Comparison of ENCODE assay signal across 19 cellular contexts in the genomic region with DNA sequence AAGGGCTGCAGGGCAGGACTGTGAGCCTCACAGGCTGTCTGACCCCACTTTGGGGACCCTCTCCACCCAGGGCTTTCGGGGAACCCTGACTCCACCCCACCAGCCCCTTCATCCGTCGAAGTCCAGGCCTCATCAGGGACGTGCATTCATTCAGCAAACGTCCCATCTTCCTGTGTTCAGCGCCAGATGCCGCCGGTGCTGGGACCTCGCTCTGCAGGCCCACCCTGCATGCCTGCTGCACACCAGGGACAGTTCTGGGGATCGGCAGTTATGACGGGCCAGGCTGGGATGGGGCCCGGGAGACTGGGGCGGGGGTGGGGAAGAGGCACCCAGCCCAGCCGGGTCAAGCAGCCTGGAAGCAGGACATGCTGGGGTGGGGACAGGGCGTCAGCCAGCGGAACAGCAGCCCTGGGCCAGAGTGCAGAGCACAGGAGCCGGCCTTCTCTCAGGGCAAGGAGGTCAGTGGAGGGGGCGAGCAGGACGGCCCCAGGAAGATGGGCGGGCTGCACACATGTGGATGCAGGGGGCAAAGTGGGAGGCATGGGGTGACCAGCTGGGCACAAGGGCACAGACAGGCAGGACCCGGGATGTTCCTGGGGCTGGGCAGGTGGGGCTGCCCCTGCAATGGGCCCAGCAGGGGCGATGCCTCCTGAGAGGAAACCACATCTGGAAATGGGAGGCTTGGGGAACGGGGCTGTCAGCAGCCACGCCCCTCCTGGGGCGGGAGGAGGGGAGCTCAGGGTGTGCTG. TPM values are rescaled to one million over a fixed set of nuclear protein-coding genes. Genes with fewer than 3 reads are reported as not detected.
DNase-seq lines count a peak whose midpoint lies in the region; ATAC-seq, FAIRE-seq and TF ChIP-seq lines count a peak whose summit lies in the region.
"Had no signal": no experiment of that assay in that cellular context is flagged by ENCODE, and none has a peak within 500 bp of the region (broad histone marks: within the 10 kb centered on the region; RNA-seq: fewer than 3 reads in every experiment).

No MANE protein-coding gene starts in this region.

- no peak overlapping the region for H2BK20ac ChIP-seq in IMR-90 (ENCODE audit: low read depth, low read length)

- POLR2A ChIA-PET in IMR-90 (lab: Charles Lee; ENCODE audit: unreplicated experiment) (no interaction called here), GM12878 (lab: Charles Lee) (no interaction called here)

- peaks cover 19 to 63% (median 42%) of the 10 kb centered on the region in 11 experiments for H3K36me3 ChIP-seq in BLaER1 treated with 17β-estradiol and CSF1 and Interleukin-3, amounts not matched to agents 10 nM and 100 nM
- peaks cover 12% of the 10 kb centered on the region for H3K36me3 ChIP-seq in IMR-90 (ENCODE audit: control insufficient read depth, insufficient read depth, low read length)
- H3K36me3 ChIP-seq in GM12878 (ENCODE audit: control insufficient read depth in 2 of 2, insufficient read depth in 2 of 2, low read length in 1 of 2): peaks cover 0 to 1% of the 10 kb centered on the region in 2 experiments
- H3K36me3 ChIP-seq in liver (ENCODE audit: control insufficient read depth in 4 of 4, insufficient read depth in 3 of 4, low read depth in 1 of 4, low read length in 3 of 4): peaks cover 0 to 23% (median 13%) of the 10 kb centered on the region in 4 donors
- peaks cover 2 to 60% (median 7%) of the 10 kb centered on the region in 3 donors for H3K36me3 ChIP-seq in tibial nerve
- H3K36me3 ChIP-seq: neural progenitor cell had no signal

- peak overlapping the region; percentile 15 for H2AK9ac ChIP-seq in IMR-90 (replicated peaks; ENCODE audit: low read depth, low read length, poor library complexity)

- no peak overlapping the region for H3K27ac ChIP-seq in BLaER1 treated with 17β-estradiol and CSF1 and Interleukin-3, amounts not matched to agents 10 nM and 100 nM
- H3K27ac ChIP-seq in IMR-90 (ENCODE audit: insufficient read depth, low read length) (no peak overlapping the region), GM12878 (ENCODE audit: control insufficient read depth, insufficient read depth) (no peak overlapping the region), liver (ENCODE audit: low read depth in 1 of 2, low read length in 2 of 2) (peak overlapping the region; percentile 77 to 78), tibial nerve (peak overlapping the region in 2 of 4 donors; percentile 36 to 59)
- H3K27ac ChIP-seq: ascending aorta, neural progenitor cell had no signal

- H3K27me3 ChIP-seq in BLaER1 treated with 17β-estradiol and CSF1 and Interleukin-3, amounts not matched to agents 10 nM and 100 nM: no peaks in the 10 kb centered on the region
- H3K27me3 ChIP-seq in IMR-90 (ENCODE audit: control insufficient read depth, insufficient read depth, low read length) (no peaks in the 10 kb centered on the region), GM12878 (replicated peaks in 1 of 2; ENCODE audit: control insufficient read depth in 2 of 2, insufficient read depth in 2 of 2, low read length in 1 of 2) (no peaks in the 10 kb centered on the region), liver (ENCODE audit: control insufficient read depth in 4 of 4, insufficient read depth in 4 of 4, low read length in 3 of 4) (no peaks in the 10 kb centered on the region), tibial nerve (no peaks in the 10 kb centered on the region)
- H3K27me3 ChIP-seq: ascending aorta, neural progenitor cell, testis had no signal

- H3K9me1 ChIP-seq in IMR-90 (ENCODE audit: insufficient read depth, low read length): no peaks in the 10 kb centered on the region

- H3K18ac ChIP-seq in IMR-90 (ENCODE audit: low read depth, low read length): no peak overlapping the region

- no peak overlapping the region for H3K4me3 ChIP-seq in BLaER1 treated with 17β-estradiol and CSF1 and Interleukin-3, amounts not matched to agents 10 nM and 100 nM
- H3K4me3 ChIP-seq in IMR-90 (ENCODE audit: insufficient read depth, low read depth, low read length) (no peak overlapping the region), GM12878 (no peak overlapping the region), liver (ENCODE audit: low read depth in 1 of 3, low read length in 3 of 3) (no peak overlapping the region), tibial nerve (no peak overlapping the region)
- H3K4me3 ChIP-seq: ascending aorta, neural progenitor cell, testis had no signal

- TF ChIP-seq CTCF in IMR-90 (conservative IDR thresholded peaks at IDR 0.05; ENCODE audit: low read depth, low read length) (no peak), GM12878 (IDR thresholded peaks at IDR 0.05 in 2 of 3, conservative IDR thresholded peaks at IDR 0.05 in 1 of 3; ENCODE audit: control insufficient read depth in 2 of 3, extremely low read depth in 1 of 3, insufficient read depth in 1 of 3, low read depth in 3 of 3, low read length in 3 of 3) (no peak), liver (IDR thresholded peaks at IDR 0.05; ENCODE audit: low read depth, low read length, missing input control) (no peak), tibial nerve (IDR thresholded peaks at IDR 0.05) (no peak)

- SMC1A ChIA-PET in GM12878 (lab: Charles Lee; ENCODE audit: uncharacterized antibody, unreplicated experiment): no interaction called here

- TF ChIP-seq EP300 in GM12878 (IDR thresholded peaks at IDR 0.05; ENCODE audit: borderline replicate concordance in 1 of 2, control insufficient read depth in 1 of 2, low read depth in 2 of 2, low read length in 2 of 2) (no peak), tibial nerve (IDR thresholded peaks at IDR 0.05) (no peak)

- no peak overlapping the region for H4K5ac ChIP-seq in IMR-90 (ENCODE audit: low read depth, low read length)

- H2AFZ ChIP-seq in IMR-90 (replicated peaks; ENCODE audit: low read length, poor library complexity) (peak overlapping the region; percentile 63), GM12878 (ENCODE audit: control insufficient read depth, low read depth, low read length) (no peak overlapping the region)
- H2AFZ ChIP-seq: neural progenitor cell had no signal

- no peak overlapping the region for H3K4ac ChIP-seq in IMR-90 (ENCODE audit: low read depth, low read length)

- no peaks in the 10 kb centered on the region; the same call in 1 of the 2 replicates for H3K79me2 ChIP-seq in GM12878 (ENCODE audit: control insufficient read depth, insufficient read depth, low read length)

- no peak for FAIRE-seq in GM12878 (lab: Jason Lieb, UNC)

- in situ Hi-C loops in IMR-90 (cut with MboI; ENCODE audit: low sequenced_read_pairs) (no loop called here), GM12878 (cut with MboI) (no loop called here)

- WGBS in IMR-90 (ENCODE audit: extremely low coverage in 2 of 2, insufficient read length in 1 of 2), 2 experiments: 61% methylated on average over 6 of the region's 25 CpGs; no CpG with 5 or more reads in 1 of the 2 experiments
- WGBS in GM12878 (ENCODE audit: insufficient coverage, insufficient replicate concordance, low lambda C conversion rate, missing lambda C conversion rate): 70% methylated on average over 25 of the region's 25 CpGs
- WGBS in liver: 26% methylated on average over 25 of the region's 25 CpGs
- WGBS in tibial nerve, 2 donors: 37% methylated on average over 21 to 22 of the region's 25 CpGs

- intact Hi-C loops in IMR-90 (cut with micrococcal nuclease) (no loop called here), GM12878 (cut with micrococcal nuclease; ENCODE audit: unreplicated experiment) (no loop called here)

- no peak overlapping the region for H2AK5ac ChIP-seq in IMR-90 (ENCODE audit: low read depth, low read length)

- peaks cover 0 to 10% of the 10 kb centered on the region in 2 experiments; a peak in 3 of 4 replicates for H3K79me1 ChIP-seq in IMR-90 (ENCODE audit: low read depth in 1 of 2, low read length in 2 of 2)

- H4K20me1 ChIP-seq in BLaER1 treated with 17β-estradiol and CSF1 and Interleukin-3, amounts not matched to agents 10 nM and 100 nM: peaks cover 7 to 74% (median 47%) of the 10 kb centered on the region in 11 experiments; a peak in 19 of 22 replicates
- H4K20me1 ChIP-seq in IMR-90 (ENCODE audit: insufficient read depth, low read length) (no peaks in the 10 kb centered on the region), GM12878 (ENCODE audit: control insufficient read depth, insufficient read depth) (no peaks in the 10 kb centered on the region)

- H3K56ac ChIP-seq in IMR-90 (ENCODE audit: extremely low read depth, insufficient read depth, low read length): no peak overlapping the region

- DNase-seq in IMR-90: no peak
- no peak for DNase-seq in GM12878 (ENCODE audit: low read depth, low spot score)
- DNase-seq in activated T-cell treated with anti-CD3 and anti-CD28 coated beads, Interleukin-2, amount 50 U/mL, for 1 hour: no peak
- DNase-seq in tibial nerve (ENCODE audit: low spot score in 2 of 2): no peak
- DNase-seq: activated CD4-positive, alpha-beta T cell treated with anti-CD3 and anti-CD28 coated beads for 1 hour; activated gamma-delta T cell treated with Interleukin-2 at 50 U/mL for 16 hours; Caco-2; GF-D8; NCI-H1048; NCI-H82; stimulated activated CD4-positive, alpha-beta T cell treated with anti-CD3 and anti-CD28 coated beads, Interleukin-1b, Interleukin-23, amount 100 ng/mL, for 48 hours; testis had no signal

- H3K9ac ChIP-seq in BLaER1 treated with 17β-estradiol and CSF1 and Interleukin-3, amounts not matched to agents 10 nM and 100 nM: peak overlapping the region in 6 of 11 experiments; percentile 10 to 43 (median 24); a peak in 4 of 22 replicates
- no peak overlapping the region for H3K9ac ChIP-seq in IMR-90 (ENCODE audit: low read depth, low read length)
- H3K9ac ChIP-seq in GM12878 (ENCODE audit: control insufficient read depth, insufficient read depth, low read length): no peak overlapping the region
- H3K9ac ChIP-seq in liver (ENCODE audit: low read depth in 1 of 2, low read length in 2 of 2): no peak overlapping the region

- peak overlapping the region; percentile 59 to 84 (median 72) for H3K4me2 ChIP-seq in BLaER1 treated with 17β-estradiol and CSF1 and Interleukin-3, amounts not matched to agents 10 nM and 100 nM
- no peak overlapping the region for H3K4me2 ChIP-seq in IMR-90 (ENCODE audit: low read depth, low read length)
- no peak overlapping the region for H3K4me2 ChIP-seq in GM12878 (ENCODE audit: control insufficient read depth, insufficient read depth)
- H3K4me2 ChIP-seq: neural progenitor cell had no signal

- H3K9me3 ChIP-seq in BLaER1 treated with 17β-estradiol and CSF1 and Interleukin-3, amounts not matched to agents 10 nM and 100 nM (replicated peaks in 1 of 11): no peaks in the 10 kb centered on the region
- H3K9me3 ChIP-seq in IMR-90 (ENCODE audit: control insufficient read depth, insufficient read depth, low read length) (no peaks in the 10 kb centered on the region), GM12878 (replicated peaks; ENCODE audit: control insufficient read depth, insufficient read depth, low read length) (no peaks in the 10 kb centered on the region), liver (ENCODE audit: control insufficient read depth in 4 of 4, low read length in 3 of 4) (no peaks in the 10 kb centered on the region), tibial nerve (no peaks in the 10 kb centered on the region)
- H3K9me3 ChIP-seq: ascending aorta, Caco-2, testis had no signal

- TF ChIP-seq RAD21 in IMR-90 (IDR thresholded peaks at IDR 0.05; ENCODE audit: low read length): no peak
- TF ChIP-seq RAD21 in GM12878 (IDR thresholded peaks at IDR 0.05; ENCODE audit: insufficient read depth, low read depth, low read length): no peak
- TF ChIP-seq RAD21 in liver (IDR thresholded peaks at IDR 0.05): no peak

- H4K91ac ChIP-seq in IMR-90 (ENCODE audit: insufficient read depth, low read depth, low read length): no peak overlapping the region

- TF ChIP-seq POLR2A in IMR-90 (IDR thresholded peaks at IDR 0.05; ENCODE audit: low read depth, low read length) (no peak), GM12878 (IDR thresholded peaks at IDR 0.05; ENCODE audit: low read depth, low read length) (peak; percentile 44), tibial nerve (IDR thresholded peaks at IDR 0.05) (no peak)

- H2BK5ac ChIP-seq in IMR-90 (ENCODE audit: low read depth, low read length, poor library complexity, severe bottlenecking): no peak overlapping the region

- H3K14ac ChIP-seq in IMR-90 (replicated peaks; ENCODE audit: low read depth, low read length): no peak overlapping the region

- dilution Hi-C loops in IMR-90 (cut with HindIII; ENCODE audit: low sequenced_read_pairs, unreplicated experiment): no loop called here

- no peak overlapping the region for H2BK15ac ChIP-seq in IMR-90 (ENCODE audit: low read depth, low read length)

- H3K23ac ChIP-seq in IMR-90 (ENCODE audit: low read depth, low read length): no peak overlapping the region

- RAD21 ChIA-PET in GM12878 (lab: Charles Lee; ENCODE audit: unreplicated experiment): interaction anchor here (1.1 kb wide), 1 partner anchor 117 kb away, joined by 3 read pairs; no protein-coding TSS in a partner anchor

- H4K8ac ChIP-seq in IMR-90 (ENCODE audit: low read depth in 2 of 2, low read length in 2 of 2): no peak overlapping the region

- CTCF ChIA-PET in IMR-90 (lab: Yijun Ruan, JAX) (no interaction called here), GM12878 (lab: Yijun Ruan, JAX) (no interaction called here)

- peaks cover 26 to 48% (median 36%) of the 10 kb centered on the region in 10 experiments for H3K4me1 ChIP-seq in BLaER1 treated with 17β-estradiol and CSF1 and Interleukin-3, amounts not matched to agents 10 nM and 100 nM
- H3K4me1 ChIP-seq in IMR-90 (ENCODE audit: control insufficient read depth, insufficient read depth, low read length) (peaks cover 4% of the 10 kb centered on the region), GM12878 (ENCODE audit: control insufficient read depth, insufficient read depth, low read length) (peaks cover 4% of the 10 kb centered on the region), liver (ENCODE audit: control insufficient read depth in 4 of 4, insufficient read depth in 4 of 4, low read length in 3 of 4) (peaks cover 29 to 55% (median 46%) of the 10 kb centered on the region in 4 donors), tibial nerve (peaks cover 0 to 42% (median 24%) of the 10 kb centered on the region in 4 donors)
- H3K4me1 ChIP-seq: neural progenitor cell had no signal

- no TSS peak for BruUV-seq in IMR-90 (replicated peaks; lab: Mats Ljungman, UMichigan)
- BruUV-seq in GM12878 (replicated peaks; lab: Mats Ljungman, UMichigan): no TSS peak

- no peak for ATAC-seq in IMR-90 (ENCODE audit: low read depth)
- ATAC-seq in GM12878: no peak
- no peak for ATAC-seq in GM21619 (IDR thresholded peaks at IDR 0.05; ENCODE audit: unreplicated experiment)
- no peak for ATAC-seq in GM21515 (IDR thresholded peaks at IDR 0.05; ENCODE audit: unreplicated experiment)

- H2BK120ac ChIP-seq in IMR-90 (ENCODE audit: low read depth, low read length): no peak overlapping the region

RNA-seq across cellular contexts. Expression of a gene that starts 5.1 kb away (rescaled TPM):
- total RNA-seq in IMR-90 (2012; rRNA removed): 22.8 and 23.9 TPM in 2 replicates
- polyA plus RNA-seq in IMR-90 (2012; rRNA removed): 51.8 and 63.6 TPM in 2 replicates
- polyA plus RNA-seq in IMR-90 (2012; cell fraction: cytosol; rRNA removed): 37.4 and 106 TPM in 2 replicates
- 22.7 and 61.5 TPM in 2 replicates for polyA plus RNA-seq in IMR-90 (2012; cell fraction: nucleus; rRNA removed; ENCODE audit: low replicate concordance)
- 6.5 and 6.7 TPM in 2 replicates for total RNA-seq in GM12878 (2013; cell fraction: nucleolus; rRNA removed)
- 50.1 and 55.2 TPM in 2 replicates for total RNA-seq in GM12878 (2014; rRNA removed)
- 22.5 and 24.9 TPM in 2 replicates for total RNA-seq in GM12878 (2014; rRNA removed; fragmentation: Illumina TruSeq; extraction: Trizol)
- 49.1 and 52.0 TPM in 2 replicates for total RNA-seq in GM12878 (2021)
- polyA plus RNA-seq in GM12878 (2011; ENCODE audit: low read depth): 9.2 TPM
- polyA plus RNA-seq in GM12878 (2011; rRNA removed): 4.7 and 13.0 TPM in 2 replicates
- 13.6 and 22.1 TPM in 2 replicates for polyA plus RNA-seq in GM12878 (2011; cell fraction: cytosol; rRNA removed)
- polyA plus RNA-seq in GM12878 (2011; cell fraction: nucleus; rRNA removed): 11.4 and 12.7 TPM in 2 replicates
- 28.9 and 29.0 TPM in 2 replicates for polyA plus RNA-seq in GM12878 (2012)
- polyA plus RNA-seq in GM12878 (2014; fragmentation: Illumina TruSeq; extraction: Trizol): 8.3 and 28.5 TPM in 2 replicates
- polyA plus RNA-seq in GM12878 (2014; fragmentation: Nextera tagmentation; extraction: Ambion mirVana): 1 to 10 TPM; 1.6 to 5.6 TPM
- 56.0 and 65.8 TPM in 2 replicates for polyA plus RNA-seq in GM12878 (2014; rRNA removed)
- 100 to 1,000 TPM; 122 to 131 TPM for polyA plus RNA-seq in GM12878 (2016; fragmentation: Nextera tagmentation; extraction: Ambion mirVana)
- 4.2 and 10.8 TPM in 2 replicates for polyA minus RNA-seq in GM12878 (2011; rRNA and poly(A)+ RNA removed)
- 4.5 and 11.0 TPM in 2 replicates for polyA minus RNA-seq in GM12878 (2011; cell fraction: cytosol; rRNA and poly(A)+ RNA removed)
- polyA minus RNA-seq in GM12878 (2011; cell fraction: nucleus; rRNA and poly(A)+ RNA removed): 2.1 and 5.4 TPM in 2 replicates
- 100 to 1,000 TPM in 1 of 2 donors, 10 to 100 TPM in 1; 76.2 to 181 TPM for total RNA-seq in liver
- 100 to 1,000 TPM; 367 to 394 TPM for polyA plus RNA-seq in liver
- 100 to 1,000 TPM in 2 of 4 donors, 10 to 100 TPM in 2; 43.8 to 120 (median 94.4) TPM for total RNA-seq in tibial nerve

RNA-seq across cellular contexts. Expression of a gene that starts 11.2 kb away (rescaled TPM):
- total RNA-seq in IMR-90 (2012; rRNA removed) (22.0 and 35.3 TPM in 2 replicates), GM12878 (2014; rRNA removed) (122 and 127 TPM in 2 replicates), GM12878 (2014; rRNA removed; fragmentation: Illumina TruSeq; extraction: Trizol) (82.5 and 93.4 TPM in 2 replicates), GM12878 (2021) (223 and 240 TPM in 2 replicates), liver (10 to 100 TPM; 30.0 to 45.0 TPM), tibial nerve (10 to 100 TPM; 34.3 to 68.4 (median 61.0) TPM)
- polyA plus RNA-seq in IMR-90 (2012; rRNA removed) (62.8 and 63.6 TPM in 2 replicates), GM12878 (2011; rRNA removed) (110 and 123 TPM in 2 replicates), GM12878 (2014; fragmentation: Illumina TruSeq; extraction: Trizol) (69.0 and 91.2 TPM in 2 replicates), GM12878 (2014; fragmentation: Nextera tagmentation; extraction: Ambion mirVana) (10 to 100 TPM in 1 of 2 experiments, 1 to 10 TPM in 1; 9.9 to 27.7 TPM), GM12878 (2014; rRNA removed) (164 and 194 TPM in 2 replicates), GM12878 (2016; fragmentation: Nextera tagmentation; extraction: Ambion mirVana) (10 to 100 TPM; 16.9 to 17.9 TPM), liver (10 to 100 TPM in 1 of 2 donors, 1 to 10 TPM in 1; 5.4 to 29.4 TPM)
- 32.2 and 39.6 TPM in 2 replicates for polyA plus RNA-seq in IMR-90 (2012; cell fraction: cytosol; rRNA removed)
- polyA plus RNA-seq in IMR-90 (2012; cell fraction: nucleus; rRNA removed; ENCODE audit: low replicate concordance): 127 and 151 TPM in 2 replicates
- 111 and 128 TPM in 2 replicates for total RNA-seq in GM12878 (2013; cell fraction: nucleolus; rRNA removed)
- 23.5 TPM for polyA plus RNA-seq in GM12878 (2011; ENCODE audit: low read depth)
- 47.6 and 72.8 TPM in 2 replicates for polyA plus RNA-seq in GM12878 (2011; cell fraction: cytosol; rRNA removed)
- 106 and 159 TPM in 2 replicates for polyA plus RNA-seq in GM12878 (2011; cell fraction: nucleus; rRNA removed)
- polyA plus RNA-seq in GM12878 (2012): 71.1 and 77.1 TPM in 2 replicates
- 27.9 and 29.7 TPM in 2 replicates for polyA minus RNA-seq in GM12878 (2011; rRNA and poly(A)+ RNA removed)
- 26.6 and 31.5 TPM in 2 replicates for polyA minus RNA-seq in GM12878 (2011; cell fraction: cytosol; rRNA and poly(A)+ RNA removed)
- polyA minus RNA-seq in GM12878 (2011; cell fraction: nucleus; rRNA and poly(A)+ RNA removed): 17.4 and 38.3 TPM in 2 replicates

RNA-seq across cellular contexts. Expression of a gene that starts 12.5 kb away (rescaled TPM):
- 60.8 and 64.7 TPM in 2 replicates for total RNA-seq in IMR-90 (2012; rRNA removed)
- 136 and 167 TPM in 2 replicates for polyA plus RNA-seq in IMR-90 (2012; rRNA removed)
- 283 and 387 TPM in 2 replicates for polyA plus RNA-seq in IMR-90 (2012; cell fraction: cytosol; rRNA removed)
- 76.0 and 256 TPM in 2 replicates for polyA plus RNA-seq in IMR-90 (2012; cell fraction: nucleus; rRNA removed; ENCODE audit: low replicate concordance)
- total RNA-seq in GM12878 (2013; cell fraction: nucleolus; rRNA removed): 50.2 and 65.0 TPM in 2 replicates
- 107 and 143 TPM in 2 replicates for total RNA-seq in GM12878 (2014; rRNA removed)
- 18.5 and 24.1 TPM in 2 replicates for total RNA-seq in GM12878 (2014; rRNA removed; fragmentation: Illumina TruSeq; extraction: Trizol)
- total RNA-seq in GM12878 (2021): 136 and 143 TPM in 2 replicates
- 16.9 TPM for polyA plus RNA-seq in GM12878 (2011; ENCODE audit: low read depth)
- 12.1 and 43.0 TPM in 2 replicates for polyA plus RNA-seq in GM12878 (2011; rRNA removed)
- 127 and 227 TPM in 2 replicates for polyA plus RNA-seq in GM12878 (2011; cell fraction: cytosol; rRNA removed)
- polyA plus RNA-seq in GM12878 (2011; cell fraction: nucleus; rRNA removed): 125 and 151 TPM in 2 replicates
- 64.7 and 88.4 TPM in 2 replicates for polyA plus RNA-seq in GM12878 (2012)
- 1.5 and 5.1 TPM in 2 replicates for polyA plus RNA-seq in GM12878 (2014; fragmentation: Illumina TruSeq; extraction: Trizol)
- 10 to 100 TPM; 10.6 to 39.4 TPM for polyA plus RNA-seq in GM12878 (2014; fragmentation: Nextera tagmentation; extraction: Ambion mirVana)
- polyA plus RNA-seq in GM12878 (2014; rRNA removed): 166 and 177 TPM in 2 replicates
- 100 to 1,000 TPM; 261 to 282 TPM for polyA plus RNA-seq in GM12878 (2016; fragmentation: Nextera tagmentation; extraction: Ambion mirVana)
- 38.5 and 54.8 TPM in 2 replicates for polyA minus RNA-seq in GM12878 (2011; rRNA and poly(A)+ RNA removed)
- polyA minus RNA-seq in GM12878 (2011; cell fraction: cytosol; rRNA and poly(A)+ RNA removed): 65.2 and 74.7 TPM in 2 replicates
- 16.3 and 29.0 TPM in 2 replicates for polyA minus RNA-seq in GM12878 (2011; cell fraction: nucleus; rRNA and poly(A)+ RNA removed)
- total RNA-seq in liver: 10 to 100 TPM; 54.4 to 85.7 TPM
- polyA plus RNA-seq in liver: 100 to 1,000 TPM; 170 to 185 TPM
- 100 to 1,000 TPM; 146 to 162 (median 151) TPM for total RNA-seq in tibial nerve

RNA-seq across cellular contexts. Expression of a gene that starts 42.0 kb away (rescaled TPM):
- total RNA-seq in IMR-90 (2012; rRNA removed): 834 and 1,179 TPM in 2 replicates
- polyA plus RNA-seq in IMR-90 (2012; rRNA removed): 1,855 and 2,269 TPM in 2 replicates
- polyA plus RNA-seq in IMR-90 (2012; cell fraction: cytosol; rRNA removed): 15,264 and 18,725 TPM in 2 replicates
- polyA plus RNA-seq in IMR-90 (2012; cell fraction: nucleus; rRNA removed; ENCODE audit: low replicate concordance): 1,510 and 3,480 TPM in 2 replicates
- total RNA-seq in GM12878 (2013; cell fraction: nucleolus; rRNA removed): 239 and 289 TPM in 2 replicates
- total RNA-seq in GM12878 (2014; rRNA removed): 1,524 and 1,715 TPM in 2 replicates
- 972 and 1,030 TPM in 2 replicates for total RNA-seq in GM12878 (2014; rRNA removed; fragmentation: Illumina TruSeq; extraction: Trizol)
- total RNA-seq in GM12878 (2021): 2,219 and 2,315 TPM in 2 replicates
- 7,786 TPM for polyA plus RNA-seq in GM12878 (2011; ENCODE audit: low read depth)
- polyA plus RNA-seq in GM12878 (2011; rRNA removed): 524 and 1,111 TPM in 2 replicates
- polyA plus RNA-seq in GM12878 (2011; cell fraction: cytosol; rRNA removed): 3,186 and 3,536 TPM in 2 replicates
- polyA plus RNA-seq in GM12878 (2011; cell fraction: nucleus; rRNA removed): 1,362 and 1,364 TPM in 2 replicates
- polyA plus RNA-seq in GM12878 (2012): 3,088 and 3,408 TPM in 2 replicates
- 209 and 786 TPM in 2 replicates for polyA plus RNA-seq in GM12878 (2014; fragmentation: Illumina TruSeq; extraction: Trizol)
- 100 to 1,000 TPM; 559 to 717 TPM for polyA plus RNA-seq in GM12878 (2014; fragmentation: Nextera tagmentation; extraction: Ambion mirVana)
- polyA plus RNA-seq in GM12878 (2014; rRNA removed): 3,158 and 3,344 TPM in 2 replicates
- 1,000 to 10,000 TPM; 1,763 to 1,909 TPM for polyA plus RNA-seq in GM12878 (2016; fragmentation: Nextera tagmentation; extraction: Ambion mirVana)
- polyA minus RNA-seq in GM12878 (2011; rRNA and poly(A)+ RNA removed): 256 and 857 TPM in 2 replicates
- polyA minus RNA-seq in GM12878 (2011; cell fraction: cytosol; rRNA and poly(A)+ RNA removed): 796 and 851 TPM in 2 replicates
- 184 and 257 TPM in 2 replicates for polyA minus RNA-seq in GM12878 (2011; cell fraction: nucleus; rRNA and poly(A)+ RNA removed)
- 100 to 1,000 TPM; 296 to 408 TPM for total RNA-seq in liver
- polyA plus RNA-seq in liver: 100 to 1,000 TPM; 420 to 954 TPM
- total RNA-seq in tibial nerve: 1,000 to 10,000 TPM; 4,239 to 4,988 (median 4,337) TPM

RNA-seq across cellular contexts. Expression of a gene that starts 53.7 kb away (rescaled TPM):
- 0.28 and 0.36 TPM in 2 replicates for total RNA-seq in IMR-90 (2012; rRNA removed)
- 0.41 and 0.42 TPM in 2 replicates for polyA plus RNA-seq in IMR-90 (2012; rRNA removed)
- polyA plus RNA-seq in IMR-90 (2012; cell fraction: cytosol; rRNA removed): 0.17 and 0.55 TPM in 2 replicates
- 0.89 and 2.3 TPM in 2 replicates for polyA plus RNA-seq in IMR-90 (2012; cell fraction: nucleus; rRNA removed; ENCODE audit: low replicate concordance)
- 0.34 and 0.46 TPM in 2 replicates for total RNA-seq in GM12878 (2013; cell fraction: nucleolus; rRNA removed)
- under 0.01 and 0.11 TPM in 2 replicates for total RNA-seq in GM12878 (2014; rRNA removed)
- 0.05 TPM in 1 of 2 replicates, not detected in the other for total RNA-seq in GM12878 (2014; rRNA removed; fragmentation: Illumina TruSeq; extraction: Trizol)
- 0.08 and 0.26 TPM in 2 replicates for total RNA-seq in GM12878 (2021)
- 0.31 TPM for polyA plus RNA-seq in GM12878 (2011; ENCODE audit: low read depth)
- not detected in 2 replicates for polyA plus RNA-seq in GM12878 (2011; rRNA removed)
- 0.03 TPM in 1 of 2 replicates, not detected in the other for polyA plus RNA-seq in GM12878 (2011; cell fraction: cytosol; rRNA removed)
- polyA plus RNA-seq in GM12878 (2011; cell fraction: nucleus; rRNA removed): 0.18 and 0.38 TPM in 2 replicates
- polyA plus RNA-seq in GM12878 (2012): 0.27 and 0.43 TPM in 2 replicates
- not detected in 2 replicates for polyA plus RNA-seq in GM12878 (2014; fragmentation: Illumina TruSeq; extraction: Trizol)
- polyA plus RNA-seq in GM12878 (2014; fragmentation: Nextera tagmentation; extraction: Ambion mirVana): under 1 TPM in 1 of 2 experiments, not detected in 1; 0.02 TPM
- polyA plus RNA-seq in GM12878 (2014; rRNA removed): 0.16 and 0.73 TPM in 2 replicates
- polyA plus RNA-seq in GM12878 (2016; fragmentation: Nextera tagmentation; extraction: Ambion mirVana): under 1 TPM in 1 of 2 experiments, not detected in 1; 0.04 TPM
- polyA minus RNA-seq in GM12878 (2011; rRNA and poly(A)+ RNA removed): 0.05 TPM in 1 of 2 replicates, not detected in the other
- polyA minus RNA-seq in GM12878 (2011; cell fraction: cytosol; rRNA and poly(A)+ RNA removed): not detected in 2 replicates
- polyA minus RNA-seq in GM12878 (2011; cell fraction: nucleus; rRNA and poly(A)+ RNA removed): 0.12 and 0.38 TPM in 2 replicates
- under 1 TPM; under 0.01 to 0.05 TPM for total RNA-seq in liver
- polyA plus RNA-seq in liver: under 1 TPM; 0.01 to 0.06 TPM
- total RNA-seq in tibial nerve: 10 to 100 TPM in 1 of 4 donors, 1 to 10 TPM in 3; 1.7 to 10.2 (median 4.2) TPM
- total RNA-seq: ascending aorta, epithelial cell of proximal tubule had no signal

Comparison
In these comparisons a context has a peak if more than half of its experiments do, and no peak if none do; other contexts are left out.
1. H3K27ac ChIP-seq: peak in liver (2 of 2); none in BLaER1 treated with 17β-estradiol and CSF1 and Interleukin-3, amounts not matched to agents 10 nM and 100 nM (0 of 11), IMR-90 (single experiment) and GM12878 (single experiment).
2. H3K4me2 ChIP-seq: peak in BLaER1 treated with 17β-estradiol and CSF1 and Interleukin-3, amounts not matched to agents 10 nM and 100 nM (11 of 11); none in IMR-90 (single experiment) and GM12878 (single experiment).
3. H3K9ac ChIP-seq: peak in BLaER1 treated with 17β-estradiol and CSF1 and Interleukin-3, amounts not matched to agents 10 nM and 100 nM (6 of 11); none in IMR-90 (single experiment), GM12878 (single experiment) and liver (0 of 2).